In the genomic region with DNA sequence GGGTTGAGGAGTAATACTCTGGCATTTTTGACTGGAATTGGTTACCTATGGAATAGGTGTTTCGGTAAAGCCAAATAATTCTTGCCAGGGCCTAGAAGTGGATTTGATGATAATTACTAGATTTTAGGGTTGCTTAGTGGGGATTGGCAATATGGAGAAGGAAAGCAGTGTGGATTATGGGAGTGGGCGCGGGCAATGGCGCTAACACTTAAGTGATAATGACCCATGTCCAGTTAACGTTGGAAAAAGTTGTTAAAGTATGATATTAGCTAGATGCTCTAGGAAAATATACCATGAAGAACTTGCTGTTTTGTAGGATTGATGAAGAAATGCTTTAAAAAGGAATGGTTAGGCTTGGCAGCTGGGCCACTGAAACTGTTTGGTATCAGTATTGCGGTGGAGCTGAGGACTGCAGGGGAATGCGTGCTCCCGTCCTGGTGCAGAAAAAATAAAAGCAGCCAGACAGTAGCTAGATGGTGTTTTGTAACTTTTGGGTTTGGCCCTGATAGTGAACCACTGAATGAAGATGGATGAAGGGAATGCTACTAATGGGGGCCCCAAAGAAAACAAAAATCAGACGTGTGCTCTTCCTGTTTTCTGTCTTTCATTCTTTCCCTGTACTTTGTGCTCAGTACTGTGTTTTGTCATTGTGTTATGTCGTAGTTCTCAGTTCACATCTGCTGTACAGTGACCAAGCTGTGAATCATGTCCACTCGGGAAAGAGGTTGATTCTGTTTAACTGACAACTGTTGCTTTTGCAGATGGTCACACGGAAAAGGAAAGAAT, we compare ENCODE assay signal across 1 cellular context.
TF ChIP-seq lines count a peak whose summit lies in the region.

No MANE protein-coding gene starts in this region.

TF ChIP-seq in HepG2, 621 proteins besides CTCF, POLR2A, EP300 and RAD21 (continued from another document and continues in another):
- TF ChIP-seq ZNF180 (CRISPR knock-in tag; IDR thresholded peaks at IDR 0.05; ENCODE audit: borderline replicate concordance, low read depth): no peak
- TF ChIP-seq SCMH1 (CRISPR knock-in tag; IDR thresholded peaks at IDR 0.05; ENCODE audit: borderline replicate concordance): no peak
- TF ChIP-seq ZNF7 (CRISPR knock-in tag; IDR thresholded peaks at IDR 0.05): peak; percentile 81
- TF ChIP-seq SMAD1 (CRISPR knock-in tag; IDR thresholded peaks at IDR 0.05; ENCODE audit: borderline replicate concordance, low read depth): no peak
- TF ChIP-seq ZNF766 (CRISPR knock-in tag; IDR thresholded peaks at IDR 0.05; ENCODE audit: borderline replicate concordance): 0 out of 2 replicates have a peak, but pooled peaks have one; percentile 19
- TF ChIP-seq ZNF790 (CRISPR knock-in tag; IDR thresholded peaks at IDR 0.05; ENCODE audit: borderline replicate concordance): no peak
- TF ChIP-seq NR3C1 (CRISPR knock-in tag; IDR thresholded peaks at IDR 0.05): no peak
- TF ChIP-seq, protein P1, sequence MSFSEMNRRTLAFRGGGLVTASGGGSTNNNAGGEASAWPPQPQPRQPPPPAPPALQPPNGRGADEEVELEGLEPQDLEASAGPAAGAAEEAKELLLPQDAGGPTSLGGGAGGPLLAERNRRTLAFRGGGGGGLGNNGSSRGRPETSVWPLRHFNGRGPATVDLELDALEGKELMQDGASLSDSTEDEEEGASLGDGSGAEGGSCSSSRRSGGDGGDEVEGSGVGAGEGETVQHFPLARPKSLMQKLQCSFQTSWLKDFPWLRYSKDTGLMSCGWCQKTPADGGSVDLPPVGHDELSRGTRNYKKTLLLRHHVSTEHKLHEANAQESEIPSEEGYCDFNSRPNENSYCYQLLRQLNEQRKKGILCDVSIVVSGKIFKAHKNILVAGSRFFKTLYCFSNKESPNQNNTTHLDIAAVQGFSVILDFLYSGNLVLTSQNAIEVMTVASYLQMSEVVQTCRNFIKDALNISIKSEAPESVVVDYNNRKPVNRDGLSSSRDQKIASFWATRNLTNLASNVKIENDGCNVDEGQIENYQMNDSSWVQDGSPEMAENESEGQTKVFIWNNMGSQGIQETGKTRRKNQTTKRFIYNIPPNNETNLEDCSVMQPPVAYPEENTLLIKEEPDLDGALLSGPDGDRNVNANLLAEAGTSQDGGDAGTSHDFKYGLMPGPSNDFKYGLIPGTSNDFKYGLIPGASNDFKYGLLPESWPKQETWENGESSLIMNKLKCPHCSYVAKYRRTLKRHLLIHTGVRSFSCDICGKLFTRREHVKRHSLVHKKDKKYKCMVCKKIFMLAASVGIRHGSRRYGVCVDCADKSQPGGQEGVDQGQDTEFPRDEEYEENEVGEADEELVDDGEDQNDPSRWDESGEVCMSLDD (CRISPR knock-in tag; IDR thresholded peaks at IDR 0.05; ENCODE audit: borderline replicate concordance): no peak; the same call in 1 of the 2 replicates
- TF ChIP-seq, protein P2, sequence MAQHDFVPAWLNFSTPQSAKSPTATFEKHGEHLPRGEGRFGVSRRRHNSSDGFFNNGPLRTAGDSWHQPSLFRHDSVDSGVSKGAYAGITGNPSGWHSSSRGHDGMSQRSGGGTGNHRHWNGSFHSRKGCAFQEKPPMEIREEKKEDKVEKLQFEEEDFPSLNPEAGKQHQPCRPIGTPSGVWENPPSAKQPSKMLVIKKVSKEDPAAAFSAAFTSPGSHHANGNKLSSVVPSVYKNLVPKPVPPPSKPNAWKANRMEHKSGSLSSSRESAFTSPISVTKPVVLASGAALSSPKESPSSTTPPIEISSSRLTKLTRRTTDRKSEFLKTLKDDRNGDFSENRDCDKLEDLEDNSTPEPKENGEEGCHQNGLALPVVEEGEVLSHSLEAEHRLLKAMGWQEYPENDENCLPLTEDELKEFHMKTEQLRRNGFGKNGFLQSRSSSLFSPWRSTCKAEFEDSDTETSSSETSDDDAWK (CRISPR knock-in tag; IDR thresholded peaks at IDR 0.05): no peak
- TF ChIP-seq, protein P3, sequence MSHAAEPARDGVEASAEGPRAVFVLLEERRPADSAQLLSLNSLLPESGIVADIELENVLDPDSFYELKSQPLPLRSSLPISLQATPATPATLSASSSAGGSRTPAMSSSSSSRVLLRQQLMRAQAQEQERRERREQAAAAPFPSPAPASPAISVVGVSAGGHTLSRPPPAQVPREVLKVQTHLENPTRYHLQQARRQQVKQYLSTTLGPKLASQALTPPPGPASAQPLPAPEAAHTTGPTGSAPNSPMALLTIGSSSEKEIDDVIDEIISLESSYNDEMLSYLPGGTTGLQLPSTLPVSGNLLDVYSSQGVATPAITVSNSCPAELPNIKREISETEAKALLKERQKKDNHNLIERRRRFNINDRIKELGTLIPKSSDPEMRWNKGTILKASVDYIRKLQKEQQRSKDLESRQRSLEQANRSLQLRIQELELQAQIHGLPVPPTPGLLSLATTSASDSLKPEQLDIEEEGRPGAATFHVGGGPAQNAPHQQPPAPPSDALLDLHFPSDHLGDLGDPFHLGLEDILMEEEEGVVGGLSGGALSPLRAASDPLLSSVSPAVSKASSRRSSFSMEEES (CRISPR knock-in tag; IDR thresholded peaks at IDR 0.05): peak; percentile 79
- TF ChIP-seq, protein P4, sequence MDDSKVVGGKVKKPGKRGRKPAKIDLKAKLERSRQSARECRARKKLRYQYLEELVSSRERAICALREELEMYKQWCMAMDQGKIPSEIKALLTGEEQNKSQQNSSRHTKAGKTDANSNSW (CRISPR knock-in tag; IDR thresholded peaks at IDR 0.05; ENCODE audit: borderline replicate concordance): 0 out of 2 replicates have a peak, but pooled peaks have one; percentile 62
- TF ChIP-seq CREM (IDR thresholded peaks at IDR 0.05): peak; percentile 86
- no peak for TF ChIP-seq CREM (CRISPR knock-in tag; IDR thresholded peaks at IDR 0.05)
- no peak for TF ChIP-seq CHD4 (IDR thresholded peaks at IDR 0.05; ENCODE audit: borderline replicate concordance, low read length)
- TF ChIP-seq NR2F6 (IDR thresholded peaks at IDR 0.05): no peak
- peak; percentile 55; the same call in 1 of the 2 replicates for TF ChIP-seq NR2F6 (CRISPR knock-in tag; IDR thresholded peaks at IDR 0.05)
- no peak for TF ChIP-seq EZH2 (conservative IDR thresholded peaks at IDR 0.05; ENCODE audit: low read depth, low read length)
- TF ChIP-seq, protein P5, sequence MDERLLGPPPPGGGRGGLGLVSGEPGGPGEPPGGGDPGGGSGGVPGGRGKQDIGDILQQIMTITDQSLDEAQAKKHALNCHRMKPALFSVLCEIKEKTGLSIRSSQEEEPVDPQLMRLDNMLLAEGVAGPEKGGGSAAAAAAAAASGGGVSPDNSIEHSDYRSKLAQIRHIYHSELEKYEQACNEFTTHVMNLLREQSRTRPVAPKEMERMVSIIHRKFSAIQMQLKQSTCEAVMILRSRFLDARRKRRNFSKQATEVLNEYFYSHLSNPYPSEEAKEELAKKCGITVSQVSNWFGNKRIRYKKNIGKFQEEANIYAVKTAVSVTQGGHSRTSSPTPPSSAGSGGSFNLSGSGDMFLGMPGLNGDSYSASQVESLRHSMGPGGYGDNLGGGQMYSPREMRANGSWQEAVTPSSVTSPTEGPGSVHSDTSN (CRISPR knock-in tag; IDR thresholded peaks at IDR 0.05): no peak
- no peak for TF ChIP-seq NFIB (CRISPR knock-in tag; IDR thresholded peaks at IDR 0.05; ENCODE audit: borderline replicate concordance)
- TF ChIP-seq MEIS1 (CRISPR knock-in tag; IDR thresholded peaks at IDR 0.05; ENCODE audit: borderline replicate concordance): no peak
- TF ChIP-seq MTF1 (CRISPR knock-in tag; IDR thresholded peaks at IDR 0.05): no peak
- TF ChIP-seq FOXA1 (IDR thresholded peaks at IDR 0.05): no peak
- TF ChIP-seq FOXA1 (CRISPR knock-in tag; IDR thresholded peaks at IDR 0.05): peak; percentile 37; the same call in 1 of the 2 replicates
- TF ChIP-seq ZNF335 (CRISPR knock-in tag; IDR thresholded peaks at IDR 0.05): no peak
- no peak for TF ChIP-seq SP2 (CRISPR knock-in tag; IDR thresholded peaks at IDR 0.05)
- TF ChIP-seq ZFP90 (CRISPR knock-in tag; IDR thresholded peaks at IDR 0.05; ENCODE audit: borderline replicate concordance): no peak; the same call in 1 of the 2 replicates
- no peak for TF ChIP-seq SMC3 (IDR thresholded peaks at IDR 0.05; ENCODE audit: low read length)
- TF ChIP-seq, protein P6, sequence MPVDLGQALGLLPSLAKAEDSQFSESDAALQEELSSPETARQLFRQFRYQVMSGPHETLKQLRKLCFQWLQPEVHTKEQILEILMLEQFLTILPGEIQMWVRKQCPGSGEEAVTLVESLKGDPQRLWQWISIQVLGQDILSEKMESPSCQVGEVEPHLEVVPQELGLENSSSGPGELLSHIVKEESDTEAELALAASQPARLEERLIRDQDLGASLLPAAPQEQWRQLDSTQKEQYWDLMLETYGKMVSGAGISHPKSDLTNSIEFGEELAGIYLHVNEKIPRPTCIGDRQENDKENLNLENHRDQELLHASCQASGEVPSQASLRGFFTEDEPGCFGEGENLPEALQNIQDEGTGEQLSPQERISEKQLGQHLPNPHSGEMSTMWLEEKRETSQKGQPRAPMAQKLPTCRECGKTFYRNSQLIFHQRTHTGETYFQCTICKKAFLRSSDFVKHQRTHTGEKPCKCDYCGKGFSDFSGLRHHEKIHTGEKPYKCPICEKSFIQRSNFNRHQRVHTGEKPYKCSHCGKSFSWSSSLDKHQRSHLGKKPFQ (CRISPR knock-in tag; IDR thresholded peaks at IDR 0.05; ENCODE audit: insufficient replicate concordance): no peak
- 0 out of 2 replicates have a peak, but pooled peaks have one; percentile 34 for TF ChIP-seq KDM5A (IDR thresholded peaks at IDR 0.05; ENCODE audit: borderline replicate concordance, low read length)
- peak; percentile 43; the same call in 1 of the 2 replicates for TF ChIP-seq ZFP82 (CRISPR knock-in tag; IDR thresholded peaks at IDR 0.05; ENCODE audit: borderline replicate concordance)
- TF ChIP-seq HNRNPUL1 (IDR thresholded peaks at IDR 0.05; ENCODE audit: low read depth, low read length): no peak
- TF ChIP-seq, protein P7, sequence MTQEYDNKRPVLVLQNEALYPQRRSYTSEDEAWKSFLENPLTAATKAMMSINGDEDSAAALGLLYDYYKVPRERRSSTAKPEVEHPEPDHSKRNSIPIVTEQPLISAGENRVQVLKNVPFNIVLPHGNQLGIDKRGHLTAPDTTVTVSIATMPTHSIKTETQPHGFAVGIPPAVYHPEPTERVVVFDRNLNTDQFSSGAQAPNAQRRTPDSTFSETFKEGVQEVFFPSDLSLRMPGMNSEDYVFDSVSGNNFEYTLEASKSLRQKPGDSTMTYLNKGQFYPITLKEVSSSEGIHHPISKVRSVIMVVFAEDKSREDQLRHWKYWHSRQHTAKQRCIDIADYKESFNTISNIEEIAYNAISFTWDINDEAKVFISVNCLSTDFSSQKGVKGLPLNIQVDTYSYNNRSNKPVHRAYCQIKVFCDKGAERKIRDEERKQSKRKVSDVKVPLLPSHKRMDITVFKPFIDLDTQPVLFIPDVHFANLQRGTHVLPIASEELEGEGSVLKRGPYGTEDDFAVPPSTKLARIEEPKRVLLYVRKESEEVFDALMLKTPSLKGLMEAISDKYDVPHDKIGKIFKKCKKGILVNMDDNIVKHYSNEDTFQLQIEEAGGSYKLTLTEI (CRISPR knock-in tag; conservative IDR thresholded peaks at IDR 0.05): no peak
- TF ChIP-seq, protein P8, sequence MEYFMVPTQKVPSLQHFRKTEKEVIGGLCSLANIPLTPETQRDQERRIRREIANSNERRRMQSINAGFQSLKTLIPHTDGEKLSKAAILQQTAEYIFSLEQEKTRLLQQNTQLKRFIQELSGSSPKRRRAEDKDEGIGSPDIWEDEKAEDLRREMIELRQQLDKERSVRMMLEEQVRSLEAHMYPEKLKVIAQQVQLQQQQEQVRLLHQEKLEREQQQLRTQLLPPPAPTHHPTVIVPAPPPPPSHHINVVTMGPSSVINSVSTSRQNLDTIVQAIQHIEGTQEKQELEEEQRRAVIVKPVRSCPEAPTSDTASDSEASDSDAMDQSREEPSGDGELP (IDR thresholded peaks at IDR 0.05; ENCODE audit: borderline replicate concordance, low read depth): peak; percentile 60; the same call in 1 of the 2 replicates
- TF ChIP-seq U2AF1 (optimal IDR thresholded peaks at IDR 0.05; ENCODE audit: low read depth, low read length): no peak
- peak; percentile 80 for TF ChIP-seq ZNF136 (CRISPR knock-in tag; IDR thresholded peaks at IDR 0.05; ENCODE audit: low read depth)
- TF ChIP-seq, protein P9, sequence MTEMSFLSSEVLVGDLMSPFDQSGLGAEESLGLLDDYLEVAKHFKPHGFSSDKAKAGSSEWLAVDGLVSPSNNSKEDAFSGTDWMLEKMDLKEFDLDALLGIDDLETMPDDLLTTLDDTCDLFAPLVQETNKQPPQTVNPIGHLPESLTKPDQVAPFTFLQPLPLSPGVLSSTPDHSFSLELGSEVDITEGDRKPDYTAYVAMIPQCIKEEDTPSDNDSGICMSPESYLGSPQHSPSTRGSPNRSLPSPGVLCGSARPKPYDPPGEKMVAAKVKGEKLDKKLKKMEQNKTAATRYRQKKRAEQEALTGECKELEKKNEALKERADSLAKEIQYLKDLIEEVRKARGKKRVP (CRISPR knock-in tag; IDR thresholded peaks at IDR 0.05): peak in 1 of 2 experiments; percentile 77; a peak in 1 of 4 replicates
- TF ChIP-seq, protein P10, sequence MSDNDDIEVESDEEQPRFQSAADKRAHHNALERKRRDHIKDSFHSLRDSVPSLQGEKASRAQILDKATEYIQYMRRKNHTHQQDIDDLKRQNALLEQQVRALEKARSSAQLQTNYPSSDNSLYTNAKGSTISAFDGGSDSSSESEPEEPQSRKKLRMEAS (IDR thresholded peaks at IDR 0.05): peak; percentile 55
- peak; percentile 49; the same call in 1 of the 2 replicates for TF ChIP-seq KDM3A (CRISPR knock-in tag; IDR thresholded peaks at IDR 0.05; ENCODE audit: low read depth)
